Comparison of ENCODE assay signal across 1 cellular context in the genomic region with DNA sequence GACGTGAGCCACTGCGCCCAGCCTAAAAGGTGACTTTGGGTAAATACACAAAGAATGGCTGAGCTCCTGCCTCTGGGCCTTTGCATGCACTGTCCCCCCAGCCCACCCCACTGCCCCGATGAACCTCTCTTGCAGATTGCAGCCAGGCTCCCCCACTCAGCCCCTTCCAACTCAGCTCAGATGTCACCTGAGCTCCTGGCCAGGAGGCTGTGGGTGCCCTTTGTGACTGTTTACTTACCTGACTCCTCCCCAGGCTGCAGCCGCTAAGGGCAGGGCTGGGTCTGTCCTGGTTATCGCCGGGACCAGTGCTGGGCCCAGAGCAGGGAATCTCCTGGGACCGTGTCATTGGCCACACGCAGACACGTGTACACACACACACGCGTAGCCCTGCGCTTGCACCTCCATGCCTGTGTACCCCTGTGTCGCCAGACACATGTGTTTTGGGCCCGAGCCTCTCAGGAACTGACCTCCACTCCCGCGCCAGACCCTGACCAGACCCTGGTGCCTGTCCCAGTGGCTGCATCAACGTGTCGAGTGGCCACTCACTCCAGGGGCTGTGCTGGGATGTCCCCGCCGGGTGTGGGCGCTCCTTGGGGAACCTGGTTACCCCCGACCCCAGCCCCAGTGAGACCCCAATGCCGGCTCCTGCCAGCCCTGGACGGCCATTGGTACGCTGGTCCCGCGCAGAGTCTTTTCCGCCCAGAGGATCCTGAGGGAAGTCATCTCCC.
A peak's percentile ranks its signal among the peaks of the same experiment; 100 is the strongest.
TF ChIP-seq lines count a peak whose summit lies in the region.

No MANE protein-coding gene starts in this region.

TF ChIP-seq in HepG2, 621 proteins besides CTCF, POLR2A, EP300 and RAD21 (continued from another document and continues in another):
- no peak; the same call in 1 of the 2 replicates for TF ChIP-seq REPIN1 (CRISPR knock-in tag; IDR thresholded peaks at IDR 0.05; ENCODE audit: borderline replicate concordance, low read depth)
- TF ChIP-seq HDAC6 (IDR thresholded peaks at IDR 0.05; ENCODE audit: low read depth, low read length): no peak
- TF ChIP-seq ZNF253 (CRISPR knock-in tag; IDR thresholded peaks at IDR 0.05; ENCODE audit: borderline replicate concordance): no peak
- no peak for TF ChIP-seq REXO4 (CRISPR knock-in tag; IDR thresholded peaks at IDR 0.05; ENCODE audit: borderline replicate concordance)
- TF ChIP-seq, protein P1, sequence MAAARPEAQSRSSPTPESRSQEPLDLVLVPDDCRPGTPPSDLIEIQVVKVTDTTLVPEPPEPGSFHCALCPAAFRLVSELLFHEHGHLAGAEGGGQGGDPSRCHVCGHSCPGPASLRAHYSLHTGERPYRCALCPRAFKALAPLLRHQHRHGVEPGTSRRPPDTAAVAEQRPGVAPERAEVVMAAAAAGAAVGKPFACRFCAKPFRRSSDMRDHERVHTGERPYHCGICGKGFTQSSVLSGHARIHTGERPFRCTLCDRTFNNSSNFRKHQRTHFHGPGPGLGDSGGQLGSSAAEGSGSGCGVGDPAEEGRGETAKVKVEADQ (CRISPR knock-in tag; IDR thresholded peaks at IDR 0.05; ENCODE audit: borderline replicate concordance): peak; percentile 38; the same call in 1 of the 2 replicates
- TF ChIP-seq, protein P2, sequence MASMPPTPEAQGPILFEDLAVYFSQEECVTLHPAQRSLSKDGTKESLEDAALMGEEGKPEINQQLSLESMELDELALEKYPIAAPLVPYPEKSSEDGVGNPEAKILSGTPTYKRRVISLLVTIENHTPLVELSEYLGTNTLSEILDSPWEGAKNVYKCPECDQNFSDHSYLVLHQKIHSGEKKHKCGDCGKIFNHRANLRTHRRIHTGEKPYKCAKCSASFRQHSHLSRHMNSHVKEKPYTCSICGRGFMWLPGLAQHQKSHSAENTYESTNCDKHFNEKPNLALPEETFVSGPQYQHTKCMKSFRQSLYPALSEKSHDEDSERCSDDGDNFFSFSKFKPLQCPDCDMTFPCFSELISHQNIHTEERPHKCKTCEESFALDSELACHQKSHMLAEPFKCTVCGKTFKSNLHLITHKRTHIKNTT (CRISPR knock-in tag; IDR thresholded peaks at IDR 0.05): no peak
- TF ChIP-seq ZNF430 (CRISPR knock-in tag; IDR thresholded peaks at IDR 0.05): no peak
- 0 out of 2 replicates have a peak, but pooled peaks have one; percentile 36 for TF ChIP-seq ZNF33B (CRISPR knock-in tag; IDR thresholded peaks at IDR 0.05)
- no peak for TF ChIP-seq BRF2 (CRISPR knock-in tag; IDR thresholded peaks at IDR 0.05)
- TF ChIP-seq KLF6 (CRISPR knock-in tag; IDR thresholded peaks at IDR 0.05): no peak
- no peak for TF ChIP-seq ZSCAN31 (CRISPR knock-in tag; IDR thresholded peaks at IDR 0.05; ENCODE audit: low read depth)
- no peak for TF ChIP-seq ZFP36L2 (CRISPR knock-in tag; IDR thresholded peaks at IDR 0.05)
- TF ChIP-seq ATF7-NPFF (CRISPR knock-in tag; IDR thresholded peaks at IDR 0.05; ENCODE audit: low read depth): no peak; the same call in 1 of the 2 replicates
- no peak for TF ChIP-seq PRPF4 (IDR thresholded peaks at IDR 0.05; ENCODE audit: low read depth, low read length, poor library complexity, severe bottlenecking)
- TF ChIP-seq ZFP37 (CRISPR knock-in tag; IDR thresholded peaks at IDR 0.05; ENCODE audit: borderline replicate concordance): no peak
- peak; percentile 90; the same call in 1 of the 2 replicates for TF ChIP-seq ZNF543 (CRISPR knock-in tag; IDR thresholded peaks at IDR 0.05)
- no peak for TF ChIP-seq ARNT (IDR thresholded peaks at IDR 0.05)
- no peak for TF ChIP-seq ZNF138 (CRISPR knock-in tag; IDR thresholded peaks at IDR 0.05; ENCODE audit: low read depth)
- no peak for TF ChIP-seq ZNF749 (CRISPR knock-in tag; IDR thresholded peaks at IDR 0.05; ENCODE audit: borderline replicate concordance)
- TF ChIP-seq YY1 (IDR thresholded peaks at IDR 0.05; ENCODE audit: insufficient read depth, insufficient replicate concordance, low read depth, low read length): no peak
- TF ChIP-seq WIZ (CRISPR knock-in tag; IDR thresholded peaks at IDR 0.05): no peak
- no peak for TF ChIP-seq RFX5 (IDR thresholded peaks at IDR 0.05; ENCODE audit: low read depth, low read length)
- no peak for TF ChIP-seq SRF (IDR thresholded peaks at IDR 0.05; ENCODE audit: low read depth, low read length)
- TF ChIP-seq ZNF556 (CRISPR knock-in tag; IDR thresholded peaks at IDR 0.05; ENCODE audit: borderline replicate concordance): peak; percentile 47; the same call in 1 of the 2 replicates
- peak; percentile 76 for TF ChIP-seq HDAC2 (CRISPR knock-in tag; IDR thresholded peaks at IDR 0.05)
- no peak for TF ChIP-seq FOXK2 (IDR thresholded peaks at IDR 0.05)
- TF ChIP-seq RARG (CRISPR knock-in tag; IDR thresholded peaks at IDR 0.05; ENCODE audit: low read depth): no peak
- no peak; the same call in 1 of the 2 replicates for TF ChIP-seq CBX5 (CRISPR knock-in tag; IDR thresholded peaks at IDR 0.05; ENCODE audit: borderline replicate concordance)
- TF ChIP-seq IRX3 (CRISPR knock-in tag; IDR thresholded peaks at IDR 0.05; ENCODE audit: borderline replicate concordance, low read depth): no peak
- no peak for TF ChIP-seq AFF4 (CRISPR knock-in tag; IDR thresholded peaks at IDR 0.05)
- TF ChIP-seq GATA4 (IDR thresholded peaks at IDR 0.05; ENCODE audit: borderline replicate concordance, low read depth): no peak
- TF ChIP-seq PRDM4 (CRISPR knock-in tag; IDR thresholded peaks at IDR 0.05; ENCODE audit: borderline replicate concordance): no peak
- TF ChIP-seq NFE2L1 (CRISPR knock-in tag; IDR thresholded peaks at IDR 0.05; ENCODE audit: borderline replicate concordance): no peak
- no peak for TF ChIP-seq CENPX (CRISPR knock-in tag; IDR thresholded peaks at IDR 0.05)
- no peak for TF ChIP-seq CREB3 (CRISPR knock-in tag; IDR thresholded peaks at IDR 0.05)
- TF ChIP-seq ZNF282 (IDR thresholded peaks at IDR 0.05; ENCODE audit: partially characterized antibody): no peak
- TF ChIP-seq ZMYM2 (CRISPR knock-in tag; IDR thresholded peaks at IDR 0.05): peak; percentile 74; the same call in 1 of the 2 replicates
- no peak for TF ChIP-seq PBX3 (CRISPR knock-in tag; IDR thresholded peaks at IDR 0.05; ENCODE audit: borderline replicate concordance)
- no peak for TF ChIP-seq ZNF724P (CRISPR knock-in tag; IDR thresholded peaks at IDR 0.05; ENCODE audit: borderline replicate concordance)
- no peak for TF ChIP-seq HOXA5 (CRISPR knock-in tag; IDR thresholded peaks at IDR 0.05)
- TF ChIP-seq ZNF33A (CRISPR knock-in tag; IDR thresholded peaks at IDR 0.05; ENCODE audit: borderline replicate concordance): no peak
- TF ChIP-seq NFE2 (CRISPR knock-in tag; IDR thresholded peaks at IDR 0.05): no peak
- no peak for TF ChIP-seq IKZF5 (CRISPR knock-in tag; IDR thresholded peaks at IDR 0.05)
- no peak for TF ChIP-seq ZNF432 (CRISPR knock-in tag; IDR thresholded peaks at IDR 0.05; ENCODE audit: borderline replicate concordance)
- TF ChIP-seq ZNF75D (CRISPR knock-in tag; IDR thresholded peaks at IDR 0.05; ENCODE audit: borderline replicate concordance): no peak
- TF ChIP-seq ZKSCAN8 (CRISPR knock-in tag; IDR thresholded peaks at IDR 0.05; ENCODE audit: borderline replicate concordance): no peak
- no peak for TF ChIP-seq MYNN (CRISPR knock-in tag; IDR thresholded peaks at IDR 0.05; ENCODE audit: low read depth)
- no peak for TF ChIP-seq HCFC1 (IDR thresholded peaks at IDR 0.05; ENCODE audit: low read depth, low read length)
- peak; percentile 68 for TF ChIP-seq HNF1B (CRISPR knock-in tag; IDR thresholded peaks at IDR 0.05)
- TF ChIP-seq HNRNPH1 (optimal IDR thresholded peaks at IDR 0.05; ENCODE audit: low read depth, low read length): no peak
- TF ChIP-seq ZNF577 (CRISPR knock-in tag; IDR thresholded peaks at IDR 0.05; ENCODE audit: borderline replicate concordance, low read depth): no peak
